9 cellular contexts compared by ENCODE assay signal in the genomic region with DNA sequence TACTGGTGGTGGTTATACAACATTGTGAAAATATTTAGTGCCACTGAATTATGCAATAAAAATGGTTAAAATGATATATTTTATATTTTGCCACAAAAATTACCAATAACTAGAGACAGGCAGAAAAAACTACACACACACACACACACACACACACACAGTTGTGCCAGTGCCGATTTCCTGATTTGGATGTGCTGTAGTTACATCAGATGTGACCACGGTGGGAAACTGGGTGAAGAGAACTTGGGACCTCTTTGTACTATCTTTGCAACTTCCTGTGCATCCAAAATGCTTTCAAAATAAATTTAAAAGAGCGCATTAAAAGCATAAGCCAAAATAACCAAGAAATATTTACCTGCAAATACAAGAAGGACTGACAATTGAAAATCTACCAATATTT.
"Had no signal": no experiment of that assay in that cellular context is flagged by ENCODE, and none has a peak within 500 bp of the region (broad histone marks: within the 10 kb centered on the region; RNA-seq: fewer than 3 reads in every experiment).

No MANE protein-coding gene starts in this region.

- H3K36me3 Mint-ChIP-seq: IgD-negative memory B cell had no signal

- H3K27ac ChIP-seq: HL-60, KMS-11 had no signal

- H3K4me3 Mint-ChIP-seq: IgD-negative memory B cell had no signal

- H3K4me3 ChIP-seq: K562 had no signal

- DNase-seq: IMR-90, KBM-7, KG1 had no signal

- FAIRE-seq: HepG2, HTR-8/SVneo, K562 had no signal

- H3K4me1 Mint-ChIP-seq: IgD-negative memory B cell had no signal

- H3K4me2 ChIP-seq: KMS-11 had no signal

- ATAC-seq: HepG2, K562 had no signal

- H3K9ac ChIP-seq: KMS-11 had no signal

- H3K27ac Mint-ChIP-seq: IgD-negative memory B cell had no signal
